1 cellular context compared by ENCODE assay signal in genomic region chr18:76756491-76757288, GRCh38.
TF ChIP-seq lines count a peak whose summit lies in the region.

No MANE protein-coding gene starts in this region.

TF ChIP-seq in SK-N-SH treated with all-trans-retinoic acid at 6 μM for 48 hours, 23 proteins besides CTCF, POLR2A, EP300 and RAD21 (continued from another document):
- TF ChIP-seq PATZ1 (CRISPR knock-in tag; IDR thresholded peaks at IDR 0.05; ENCODE audit: borderline replicate concordance) (no peak), ARNTL (CRISPR knock-in tag; IDR thresholded peaks at IDR 0.05; ENCODE audit: borderline replicate concordance, low read depth) (no peak)
- TF ChIP-seq, protein P1, sequence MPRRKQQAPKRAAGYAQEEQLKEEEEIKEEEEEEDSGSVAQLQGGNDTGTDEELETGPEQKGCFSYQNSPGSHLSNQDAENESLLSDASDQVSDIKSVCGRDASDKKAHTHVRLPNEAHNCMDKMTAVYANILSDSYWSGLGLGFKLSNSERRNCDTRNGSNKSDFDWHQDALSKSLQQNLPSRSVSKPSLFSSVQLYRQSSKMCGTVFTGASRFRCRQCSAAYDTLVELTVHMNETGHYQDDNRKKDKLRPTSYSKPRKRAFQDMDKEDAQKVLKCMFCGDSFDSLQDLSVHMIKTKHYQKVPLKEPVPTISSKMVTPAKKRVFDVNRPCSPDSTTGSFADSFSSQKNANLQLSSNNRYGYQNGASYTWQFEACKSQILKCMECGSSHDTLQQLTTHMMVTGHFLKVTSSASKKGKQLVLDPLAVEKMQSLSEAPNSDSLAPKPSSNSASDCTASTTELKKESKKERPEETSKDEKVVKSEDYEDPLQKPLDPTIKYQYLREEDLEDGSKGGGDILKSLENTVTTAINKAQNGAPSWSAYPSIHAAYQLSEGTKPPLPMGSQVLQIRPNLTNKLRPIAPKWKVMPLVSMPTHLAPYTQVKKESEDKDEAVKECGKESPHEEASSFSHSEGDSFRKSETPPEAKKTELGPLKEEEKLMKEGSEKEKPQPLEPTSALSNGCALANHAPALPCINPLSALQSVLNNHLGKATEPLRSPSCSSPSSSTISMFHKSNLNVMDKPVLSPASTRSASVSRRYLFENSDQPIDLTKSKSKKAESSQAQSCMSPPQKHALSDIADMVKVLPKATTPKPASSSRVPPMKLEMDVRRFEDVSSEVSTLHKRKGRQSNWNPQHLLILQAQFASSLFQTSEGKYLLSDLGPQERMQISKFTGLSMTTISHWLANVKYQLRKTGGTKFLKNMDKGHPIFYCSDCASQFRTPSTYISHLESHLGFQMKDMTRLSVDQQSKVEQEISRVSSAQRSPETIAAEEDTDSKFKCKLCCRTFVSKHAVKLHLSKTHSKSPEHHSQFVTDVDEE (CRISPR knock-in tag; IDR thresholded peaks at IDR 0.05) = no peak
